In the genomic region with DNA sequence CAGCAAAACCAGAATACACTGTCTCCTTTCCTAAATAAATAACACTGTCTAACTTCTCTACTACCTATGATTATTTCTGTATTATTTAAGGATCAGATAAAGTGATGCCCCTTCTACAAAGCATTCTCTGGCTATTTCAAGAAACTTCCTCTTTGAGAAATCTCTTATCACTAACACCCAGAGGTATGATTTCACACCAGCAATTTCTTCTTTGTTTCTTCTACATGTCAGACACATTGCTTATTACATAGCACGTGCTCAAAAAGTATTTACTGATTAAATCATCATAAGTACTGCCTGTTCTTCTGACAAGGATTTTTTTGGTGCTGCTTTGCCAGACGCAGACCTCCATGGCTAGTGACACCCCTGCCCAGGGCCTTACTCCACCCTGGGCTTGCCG, we compare ENCODE assay signal across 1 cellular context.
A peak's percentile ranks its signal among the peaks of the same experiment; 100 is the strongest.
TF ChIP-seq lines count a peak whose summit lies in the region.

No MANE protein-coding gene starts in this region.

TF ChIP-seq in K562, 482 proteins besides CTCF, POLR2A, EP300 and RAD21 (continued from another document):
- TF ChIP-seq, protein P1, sequence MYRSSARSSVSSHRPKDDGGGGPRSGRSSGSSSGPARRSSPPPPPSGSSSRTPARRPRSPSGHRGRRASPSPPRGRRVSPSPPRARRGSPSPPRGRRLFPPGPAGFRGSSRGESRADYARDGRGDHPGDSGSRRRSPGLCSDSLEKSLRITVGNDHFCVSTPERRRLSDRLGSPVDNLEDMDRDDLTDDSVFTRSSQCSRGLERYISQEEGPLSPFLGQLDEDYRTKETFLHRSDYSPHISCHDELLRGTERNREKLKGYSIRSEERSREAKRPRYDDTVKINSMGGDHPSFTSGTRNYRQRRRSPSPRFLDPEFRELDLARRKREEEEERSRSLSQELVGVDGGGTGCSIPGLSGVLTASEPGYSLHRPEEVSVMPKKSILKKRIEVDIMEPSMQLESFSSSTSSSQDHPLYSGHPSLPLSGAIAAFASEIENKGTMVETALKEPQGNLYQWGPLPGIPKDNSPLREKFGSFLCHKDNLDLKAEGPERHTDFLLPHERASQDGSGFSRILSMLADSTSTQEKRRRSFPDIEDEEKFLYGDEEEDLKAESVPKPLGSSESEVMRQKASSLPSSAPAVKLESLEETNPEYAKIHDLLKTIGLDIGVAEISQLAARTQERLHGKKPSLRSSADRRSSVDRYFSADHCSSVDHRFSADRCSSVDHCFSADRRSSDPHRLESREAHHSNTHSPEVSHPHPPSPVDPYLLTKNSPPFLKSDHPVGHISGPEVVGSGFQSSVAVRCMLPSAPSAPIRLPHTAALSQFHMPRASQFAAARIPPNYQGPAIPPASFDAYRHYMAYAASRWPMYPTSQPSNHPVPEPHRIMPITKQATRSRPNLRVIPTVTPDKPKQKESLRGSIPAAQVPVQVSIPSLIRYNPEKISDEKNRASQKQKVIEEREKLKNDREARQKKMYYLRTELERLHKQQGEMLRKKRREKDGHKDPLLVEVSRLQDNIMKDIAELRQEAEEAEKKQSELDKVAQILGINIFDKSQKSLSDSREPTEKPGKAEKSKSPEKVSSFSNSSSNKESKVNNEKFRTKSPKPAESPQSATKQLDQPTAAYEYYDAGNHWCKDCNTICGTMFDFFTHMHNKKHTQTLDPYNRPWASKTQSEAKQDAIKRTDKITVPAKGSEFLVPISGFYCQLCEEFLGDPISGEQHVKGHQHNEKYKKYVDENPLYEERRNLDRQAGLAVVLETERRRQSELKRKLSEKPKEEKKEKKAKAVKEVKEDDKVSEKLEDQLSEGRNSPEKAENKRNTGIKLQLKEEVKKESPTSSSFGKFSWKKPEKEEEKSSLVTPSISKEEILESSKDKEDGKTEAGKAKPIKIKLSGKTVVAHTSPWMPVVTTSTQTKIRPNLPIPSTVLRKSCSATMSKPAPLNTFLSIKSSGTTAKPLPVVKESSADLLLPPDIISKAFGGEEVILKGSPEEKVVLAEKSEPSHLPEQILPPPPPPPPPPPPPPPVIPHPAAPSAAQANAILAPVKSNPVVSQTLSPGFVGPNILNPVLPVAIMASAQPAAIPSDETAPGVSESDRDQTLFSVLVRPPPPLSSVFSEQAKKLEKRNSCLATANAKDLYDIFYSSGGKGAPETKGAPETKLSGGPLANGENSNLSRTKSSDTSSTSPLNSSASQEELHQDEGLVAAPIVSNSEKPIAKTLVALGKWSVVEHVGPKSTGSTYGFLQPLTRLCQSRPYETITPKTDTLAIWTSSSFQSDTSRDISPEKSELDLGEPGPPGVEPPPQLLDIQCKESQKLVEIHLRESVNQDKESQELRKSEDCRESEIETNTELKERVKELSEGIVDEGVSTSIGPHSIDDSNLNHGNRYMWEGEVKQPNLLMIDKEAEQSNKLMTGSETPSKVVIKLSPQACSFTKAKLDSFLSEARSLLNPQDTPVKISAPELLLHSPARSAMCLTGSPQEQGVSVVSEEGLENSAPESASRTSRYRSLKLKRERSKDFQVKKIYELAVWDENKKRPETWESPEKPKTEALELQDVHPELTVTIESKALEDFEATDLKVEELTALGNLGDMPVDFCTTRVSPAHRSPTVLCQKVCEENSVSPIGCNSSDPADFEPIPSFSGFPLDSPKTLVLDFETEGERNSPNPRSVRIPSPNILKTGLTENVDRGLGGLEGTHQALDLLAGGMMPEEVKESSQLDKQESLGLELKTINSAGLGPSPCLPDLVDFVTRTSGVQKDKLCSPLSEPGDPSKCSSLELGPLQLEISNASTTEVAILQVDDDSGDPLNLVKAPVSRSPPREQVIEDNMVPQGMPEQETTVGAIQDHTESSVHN (IDR thresholded peaks at IDR 0.05; ENCODE audit: borderline replicate concordance in 1 of 2, low read depth in 1 of 2): no peak
- peak; percentile 63; the same call in 1 of the 2 replicates for TF ChIP-seq SMARCA4 (IDR thresholded peaks at IDR 0.05)
- peak; percentile 64; the same call in 1 of the 2 replicates for TF ChIP-seq ZNF766 (CRISPR knock-in tag; conservative IDR thresholded peaks at IDR 0.05)
- TF ChIP-seq MEIS2 (IDR thresholded peaks at IDR 0.05; ENCODE audit: partially characterized antibody): peak; percentile 43
- peak; percentile 31; the same call in 1 of the 2 replicates for TF ChIP-seq NCOR1 (IDR thresholded peaks at IDR 0.05)
- TF ChIP-seq FOSL1 (tag; conservative IDR thresholded peaks at IDR 0.05): peak; percentile 35
- peak; percentile 96 for TF ChIP-seq SOX6 (IDR thresholded peaks at IDR 0.05)
- TF ChIP-seq ZNF133 (CRISPR knock-in tag; IDR thresholded peaks at IDR 0.05): no peak
- TF ChIP-seq SMAD3 (CRISPR knock-in tag; conservative IDR thresholded peaks at IDR 0.05): no peak
- TF ChIP-seq CTBP1 (IDR thresholded peaks at IDR 0.05; ENCODE audit: borderline replicate concordance): peak; percentile 41; the same call in 1 of the 2 replicates
- peak; percentile 66 for TF ChIP-seq TAL1 (IDR thresholded peaks at IDR 0.05)
- no peak for TF ChIP-seq NONO (IDR thresholded peaks at IDR 0.05; ENCODE audit: low read depth in 2 of 2, low read length in 1 of 2)
- no peak for TF ChIP-seq ETS2 (tag; IDR thresholded peaks at IDR 0.05; ENCODE audit: borderline replicate concordance, poor library complexity, severe bottlenecking)
- TF ChIP-seq, protein P2, sequence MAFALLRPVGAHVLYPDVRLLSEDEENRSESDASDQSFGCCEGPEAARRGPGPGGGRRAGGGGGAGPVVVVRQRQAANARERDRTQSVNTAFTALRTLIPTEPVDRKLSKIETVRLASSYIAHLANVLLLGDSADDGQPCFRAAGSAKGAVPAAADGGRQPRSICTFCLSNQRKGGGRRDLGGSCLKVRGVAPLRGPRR (CRISPR knock-in tag; IDR thresholded peaks at IDR 0.05): no peak
- TF ChIP-seq NELFE (IDR thresholded peaks at IDR 0.05; ENCODE audit: insufficient read depth, insufficient read length): no peak
- peak; percentile 36 for TF ChIP-seq SMARCB1 (IDR thresholded peaks at IDR 0.05; ENCODE audit: insufficient read length, low read depth)
- TF ChIP-seq JUND (IDR thresholded peaks at IDR 0.05; ENCODE audit: borderline replicate concordance, low read depth, low read length): peak; percentile 54; the same call in 1 of the 2 replicates
- peak; percentile 65; the same call in 1 of the 3 replicates for TF ChIP-seq JUND (tag; IDR thresholded peaks at IDR 0.05; ENCODE audit: borderline replicate concordance, low read depth, low read length)
- peak; percentile 40; the same call in 1 of the 2 replicates for TF ChIP-seq FOXM1 (IDR thresholded peaks at IDR 0.05; ENCODE audit: low read depth)
- TF ChIP-seq FOXM1 (CRISPR knock-in tag; IDR thresholded peaks at IDR 0.05; ENCODE audit: low read depth): no peak
- TF ChIP-seq HEY1 (CRISPR knock-in tag; IDR thresholded peaks at IDR 0.05; ENCODE audit: borderline replicate concordance): no peak
- TF ChIP-seq ERF (CRISPR knock-in tag; IDR thresholded peaks at IDR 0.05): no peak
- TF ChIP-seq ZNF444 (CRISPR knock-in tag; IDR thresholded peaks at IDR 0.05): no peak
- TF ChIP-seq ATF7 (IDR thresholded peaks at IDR 0.05): peak; percentile 54; the same call in 1 of the 2 replicates
- TF ChIP-seq, protein P3, sequence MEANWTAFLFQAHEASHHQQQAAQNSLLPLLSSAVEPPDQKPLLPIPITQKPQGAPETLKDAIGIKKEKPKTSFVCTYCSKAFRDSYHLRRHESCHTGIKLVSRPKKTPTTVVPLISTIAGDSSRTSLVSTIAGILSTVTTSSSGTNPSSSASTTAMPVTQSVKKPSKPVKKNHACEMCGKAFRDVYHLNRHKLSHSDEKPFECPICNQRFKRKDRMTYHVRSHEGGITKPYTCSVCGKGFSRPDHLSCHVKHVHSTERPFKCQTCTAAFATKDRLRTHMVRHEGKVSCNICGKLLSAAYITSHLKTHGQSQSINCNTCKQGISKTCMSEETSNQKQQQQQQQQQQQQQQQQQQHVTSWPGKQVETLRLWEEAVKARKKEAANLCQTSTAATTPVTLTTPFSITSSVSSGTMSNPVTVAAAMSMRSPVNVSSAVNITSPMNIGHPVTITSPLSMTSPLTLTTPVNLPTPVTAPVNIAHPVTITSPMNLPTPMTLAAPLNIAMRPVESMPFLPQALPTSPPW (CRISPR knock-in tag; IDR thresholded peaks at IDR 0.05): peak; percentile 40; the same call in 1 of the 2 replicates
- peak in 1 of 2 experiments; percentile 39; a peak in 1 of 4 replicates for TF ChIP-seq FOXA3 (CRISPR knock-in tag; conservative IDR thresholded peaks at IDR 0.05 in 1 of 2, IDR thresholded peaks at IDR 0.05 in 1 of 2)
- no peak for TF ChIP-seq TAF15 (IDR thresholded peaks at IDR 0.05; ENCODE audit: low read depth, low read length)
- no peak for TF ChIP-seq ZNF778 (CRISPR knock-in tag; IDR thresholded peaks at IDR 0.05)
- TF ChIP-seq CBFA2T3 (IDR thresholded peaks at IDR 0.05): peak; percentile 72
- peak in 1 of 2 experiments; percentile 36; a peak in 1 of 4 replicates for TF ChIP-seq TBL1XR1 (IDR thresholded peaks at IDR 0.05; ENCODE audit: low read length in 2 of 2)
- TF ChIP-seq PHF8 (IDR thresholded peaks at IDR 0.05; ENCODE audit: borderline replicate concordance, low read length): no peak
- TF ChIP-seq EP400 (IDR thresholded peaks at IDR 0.05): 0 out of 2 replicates have a peak, but pooled peaks have one; percentile 27
- TF ChIP-seq TEAD1 (CRISPR knock-in tag; IDR thresholded peaks at IDR 0.05): peak in 1 of 2 experiments; percentile 60; a peak in 1 of 4 replicates
- no peak for TF ChIP-seq SREBF2 (CRISPR knock-in tag; IDR thresholded peaks at IDR 0.05)
TF ChIP-seq in K562: peak in this region for 52.
